25 cellular contexts compared by ENCODE assay signal in genomic region chr17:4064366-4064765, GRCh38.
"Had no signal": no experiment of that assay in that cellular context is flagged by ENCODE, and none has a peak within 500 bp of the region (broad histone marks: within the 10 kb centered on the region; RNA-seq: fewer than 3 reads in every experiment).

No MANE protein-coding gene starts in this region.

- ATAC-seq: activated naive CD4-positive, alpha-beta T cell treated with anti-CD3 and anti-CD28 coated beads, Interleukin-2, amount 50 U/mL, for 72 hours; activated naive CD8-positive, alpha-beta T cell treated with anti-CD3 and anti-CD28 coated beads, Interleukin-2, amount 50 U/mL, for 24 hours; activated T-cell treated with anti-CD3 and anti-CD28 coated beads, Interleukin-2, amount 50 U/mL, for 4 hours; PC-3; WTC11 had no signal

- DNase-seq: activated CD4-positive, alpha-beta memory T cell treated with anti-CD3 and anti-CD28 coated beads for 36 hours; activated CD4-positive, alpha-beta T cell treated with anti-CD3 and anti-CD28 coated beads, Interleukin-2, amount 10 ng/mL, durations not matched to agents 24 days and 14 days; activated CD4-positive, CD25-positive, alpha-beta regulatory T cell treated with anti-CD3 and anti-CD28 coated beads, Interleukin-2, amount 50 U/mL, for 72 hours; activated CD8-positive, alpha-beta memory T cell treated with anti-CD3 and anti-CD28 coated beads for 24 hours; activated effector memory CD4-positive, alpha-beta T cell treated with anti-CD3 and anti-CD28 coated beads, Interleukin-2, amount 50 U/mL, for 16 hours; activated naive CD4-positive, alpha-beta T cell treated with Interleukin-2 at 50 U/mL for 16 hours; activated naive CD8-positive, alpha-beta T cell treated with anti-CD3 and anti-CD28 coated beads, Interleukin-2, amount 50 U/mL, for 24 hours; activated T-cell treated with anti-CD3 and anti-CD28 coated beads, Interleukin-2, amount 50 U/mL, for 4 hours; amygdala; brain microvascular endothelial cell; caudate nucleus; MG63; MV-4-11; NCI-H1092 treated with DMSO at 0.1 percent for 48 hours; NCI-H1417 treated with DMSO at 0.1 percent for 48 hours; NCI-H1694; NCI-H2029; NCI-H2107; NCI-H2171 treated with DMSO at 0.1 percent for 48 hours; NCI-H226; NCI-H526 treated with DMSO at 0.1 percent for 48 hours; PC-3; SJCRH30 had no signal

- H3K4me1 ChIP-seq: SJCRH30 had no signal

- H3K27me3 ChIP-seq: brain microvascular endothelial cell, MG63, SJCRH30 had no signal

- H3K27ac ChIP-seq: brain microvascular endothelial cell, SJCRH30 had no signal

- H3K9me3 ChIP-seq: MG63, SJCRH30 had no signal

- H3K4me3 ChIP-seq: MG63, SJCRH30 had no signal
